Comparison of ENCODE assay signal across 8 cellular contexts in genomic region chr17:45147102-45147580, GRCh38. TPM values are rescaled to one million over a fixed set of nuclear protein-coding genes. Genes with fewer than 3 reads are reported as not detected.
DNase-seq lines count a peak whose midpoint lies in the region; ATAC-seq and TF ChIP-seq lines count a peak whose summit lies in the region.

No MANE protein-coding gene starts in this region.

- no peaks in the 10 kb centered on the region for H3K9me3 ChIP-seq in tibial nerve

- peak overlapping the region; percentile 99 for H3K4me3 Mint-ChIP-seq in activated CD4-positive, alpha-beta T cell treated with anti-CD3 and anti-CD28 coated beads for 36 hours

- no peaks in the 10 kb centered on the region for H3K27me3 ChIP-seq in tibial nerve

- POLR2A ChIA-PET in activated CD4-positive, alpha-beta T cell treated with anti-CD3 and anti-CD28 coated beads for 36 hours (lab: Charles Lee): interaction anchor here (3.3 to 6.5 kb wide), 5 partner anchors 11 to 165 kb away, joined by 26 to 247 read pairs (median 38); partner anchors contain the start of genes ACBD4, HEXIM2 and NMT1

- CTCF ChIA-PET in activated CD4-positive, alpha-beta T cell treated with anti-CD3 and anti-CD28 coated beads for 36 hours (lab: Charles Lee): interaction anchor here (0.8 to 10.0 kb wide), 3 partner anchors 13 to 26 kb away, joined by 6 to 222 read pairs (median 139); partner anchors contain the start of genes ACBD4, HEXIM2 and PLCD3

- peaks cover 37% of the 10 kb centered on the region for H3K36me3 Mint-ChIP-seq in activated CD4-positive, alpha-beta T cell treated with anti-CD3 and anti-CD28 coated beads for 36 hours (ENCODE audit: low read depth)

- no peak for TF ChIP-seq CTCF in tibial nerve (IDR thresholded peaks at IDR 0.05)

- intact Hi-C loops in activated CD4-positive, alpha-beta T cell treated with anti-CD3 and anti-CD28 coated beads for 36 hours (cut with DNase I, micrococcal nuclease): loop anchor here (1.0 to 5.0 kb wide), 3 partner anchors 85 to 960 kb away; partner anchors contain the start of genes NMT1 (in 1 of the 2) and TMUB2 (in 1 of the 2)

- H3K36me3 ChIP-seq in tibial nerve: no peaks in the 10 kb centered on the region

- TF ChIP-seq EP300 in tibial nerve (IDR thresholded peaks at IDR 0.05): no peak

- H3K4me1 ChIP-seq in tibial nerve: peaks cover 5 to 64% (median 36%) of the 10 kb centered on the region in 4 donors

- in situ Hi-C loops in SK-MEL-5 (cut with HindIII; ENCODE audit: low pct_unique_long_range_greater_than_20kb, low sequenced_read_pairs): no loop called here

- no peak for DNase-seq in activated CD4-positive, alpha-beta T cell treated with anti-CD3 and anti-CD28 coated beads for 36 hours
- DNase-seq in activated CD4-positive, alpha-beta T cell treated with anti-CD3 and anti-CD28 coated beads for 48 hours: no peak
- DNase-seq in HuH-7.5 (ENCODE audit: low spot score) (peak; percentile 68), SK-MEL-5 (ENCODE audit: low read depth, low spot score) (peak; percentile 80), dermis microvascular lymphatic vessel endothelial cell (ENCODE audit: low read depth in 2 of 2) (peak; percentile 51 to 82), lung microvascular endothelial cell (ENCODE audit: low read depth in 2 of 2) (peak; percentile 80), tibial nerve (ENCODE audit: low spot score in 2 of 2) (peak; percentile 62 to 70)
- DNase-seq in stimulated activated CD4-positive, alpha-beta T cell treated with anti-CD3 and anti-CD28 coated beads, Interleukin-2, amount 100 ng/mL, for 24 hours: no peak

- no peaks in the 10 kb centered on the region for H3K9me3 Mint-ChIP-seq in activated CD4-positive, alpha-beta T cell treated with anti-CD3 and anti-CD28 coated beads for 36 hours (ENCODE audit: low read depth)

- H3K27ac ChIP-seq in tibial nerve: peak overlapping the region; percentile 93 to 99 (median 96)

- peaks cover 38% of the 10 kb centered on the region for H3K4me1 Mint-ChIP-seq in activated CD4-positive, alpha-beta T cell treated with anti-CD3 and anti-CD28 coated beads for 36 hours

- H3K27ac Mint-ChIP-seq in activated CD4-positive, alpha-beta T cell treated with anti-CD3 and anti-CD28 coated beads for 36 hours: peak overlapping the region; percentile 100

- whole genome bisulfite sequencing in tibial nerve, 2 donors: 0 to 1% methylated on average over 14 to 22 of the region's 24 CpGs

- peak; percentile 1 for ATAC-seq in activated CD4-positive, alpha-beta T cell treated with anti-CD3 and anti-CD28 coated beads for 36 hours

- no peak for TF ChIP-seq POLR2A in tibial nerve (IDR thresholded peaks at IDR 0.05)

- H3K4me3 ChIP-seq in tibial nerve: peak overlapping the region; percentile 64 to 88 (median 72)

- H3K27me3 Mint-ChIP-seq in activated CD4-positive, alpha-beta T cell treated with anti-CD3 and anti-CD28 coated beads for 36 hours: no peaks in the 10 kb centered on the region

RNA-seq across cellular contexts. Expression of gene HEXIM1, which starts 1.1 kb away (rescaled TPM):
- total RNA-seq in activated CD4-positive, alpha-beta T cell treated with anti-CD3 and anti-CD28 coated beads for 36 hours: 10 to 100 TPM; 27.1 to 27.3 TPM
- 10.6 and 14.4 TPM in 2 replicates for total RNA-seq in SK-MEL-5 (2014; rRNA removed; shearing (Covaris generic))
- 31.6 and 32.3 TPM in 2 replicates for polyA plus RNA-seq in SK-MEL-5 (2015; cell fraction: cytosol; rRNA removed)
- polyA plus RNA-seq in SK-MEL-5 (2015; cell fraction: nucleus; rRNA removed): 24.4 and 38.3 TPM in 2 replicates
- 4.9 and 8.2 TPM in 2 replicates for total RNA-seq in dermis microvascular lymphatic vessel endothelial cell
- total RNA-seq in lung microvascular endothelial cell: 4.8 and 7.1 TPM in 2 replicates
- 10 to 100 TPM; 22.2 to 35.2 (median 29.7) TPM for total RNA-seq in tibial nerve

RNA-seq across cellular contexts. Expression of gene ACBD4, which starts 11.7 kb away (rescaled TPM):
- 10 to 100 TPM; 12.7 to 13.4 TPM for total RNA-seq in activated CD4-positive, alpha-beta T cell treated with anti-CD3 and anti-CD28 coated beads for 36 hours
- 1.7 and 3.3 TPM in 2 replicates for total RNA-seq in SK-MEL-5 (2014; rRNA removed; shearing (Covaris generic))
- polyA plus RNA-seq in SK-MEL-5 (2015; cell fraction: cytosol; rRNA removed): 4.2 and 5.6 TPM in 2 replicates
- polyA plus RNA-seq in SK-MEL-5 (2015; cell fraction: nucleus; rRNA removed): 13.5 and 22.8 TPM in 2 replicates
- total RNA-seq in dermis microvascular lymphatic vessel endothelial cell (3.4 and 4.1 TPM in 2 replicates), lung microvascular endothelial cell (3.2 and 3.3 TPM in 2 replicates), tibial nerve (10 to 100 TPM; 25.9 to 41.9 (median 28.2) TPM)

RNA-seq across cellular contexts. Expression of gene HEXIM2, which starts 14.5 kb away (rescaled TPM):
- 1 to 10 TPM; 3.9 to 4.6 TPM for total RNA-seq in activated CD4-positive, alpha-beta T cell treated with anti-CD3 and anti-CD28 coated beads for 36 hours
- 14.0 and 14.2 TPM in 2 replicates for total RNA-seq in SK-MEL-5 (2014; rRNA removed; shearing (Covaris generic))
- 25.3 and 28.3 TPM in 2 replicates for polyA plus RNA-seq in SK-MEL-5 (2015; cell fraction: cytosol; rRNA removed)
- 8.8 and 12.9 TPM in 2 replicates for polyA plus RNA-seq in SK-MEL-5 (2015; cell fraction: nucleus; rRNA removed)
- total RNA-seq in dermis microvascular lymphatic vessel endothelial cell (3.2 and 3.7 TPM in 2 replicates), lung microvascular endothelial cell (2.6 and 3.1 TPM in 2 replicates), tibial nerve (10 to 100 TPM in 2 of 4 donors, 1 to 10 TPM in 2; 6.6 to 17.5 (median 11.7) TPM)

RNA-seq across cellular contexts. Expression of gene PLCD3, which starts 14.8 kb away (rescaled TPM):
- 1 to 10 TPM; 2.9 to 3.4 TPM for total RNA-seq in activated CD4-positive, alpha-beta T cell treated with anti-CD3 and anti-CD28 coated beads for 36 hours
- 4.0 and 9.8 TPM in 2 replicates for total RNA-seq in SK-MEL-5 (2014; rRNA removed; shearing (Covaris generic))
- polyA plus RNA-seq in SK-MEL-5 (2015; cell fraction: cytosol; rRNA removed): 31.2 and 36.3 TPM in 2 replicates
- polyA plus RNA-seq in SK-MEL-5 (2015; cell fraction: nucleus; rRNA removed): 20.6 and 47.6 TPM in 2 replicates
- 12.7 and 13.0 TPM in 2 replicates for total RNA-seq in dermis microvascular lymphatic vessel endothelial cell
- total RNA-seq in lung microvascular endothelial cell: 10.9 and 12.3 TPM in 2 replicates
- total RNA-seq in tibial nerve: 100 to 1,000 TPM in 1 of 4 donors, 10 to 100 TPM in 3; 45.7 to 103 (median 69.3) TPM

Comparison
In these comparisons a context has a peak if more than half of its experiments do, and no peak if none do; other contexts are left out.
1. DNase-seq: peak in HuH-7.5 (single experiment), SK-MEL-5 (single experiment), dermis microvascular lymphatic vessel endothelial cell (2 of 2), lung microvascular endothelial cell (2 of 2) and tibial nerve (2 of 2); none in activated CD4-positive, alpha-beta T cell treated with anti-CD3 and anti-CD28 coated beads for 36 hours (single experiment), activated CD4-positive, alpha-beta T cell treated with anti-CD3 and anti-CD28 coated beads for 48 hours (single experiment) and stimulated activated CD4-positive, alpha-beta T cell treated with anti-CD3 and anti-CD28 coated beads, Interleukin-2, amount 100 ng/mL, for 24 hours (0 of 2).